ENCODE assay signal across 1 cellular context in the genomic region with DNA sequence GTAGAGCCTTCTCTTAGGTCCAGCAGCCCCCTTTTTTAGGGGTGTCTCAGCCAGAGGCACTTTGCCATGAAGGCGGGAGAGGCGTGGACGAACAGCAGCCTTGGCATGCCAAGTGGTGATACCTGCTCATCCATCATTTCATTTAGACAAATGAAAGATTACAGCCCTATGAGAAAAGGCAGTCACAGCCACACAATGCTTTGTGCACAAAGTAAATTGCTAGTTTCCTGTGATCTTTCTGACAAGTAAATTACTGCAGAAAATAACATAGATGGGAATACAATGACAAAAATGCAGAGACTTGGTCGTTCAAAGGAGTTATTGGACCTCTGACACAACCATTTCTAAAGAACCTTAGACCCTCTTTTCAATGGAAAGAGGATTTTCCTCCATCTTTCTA.
TF ChIP-seq lines count a peak whose summit lies in the region.

No MANE protein-coding gene starts in this region.

TF ChIP-seq in GM23338, 12 proteins besides CTCF, POLR2A, EP300 and RAD21 (continued from another document):
- TF ChIP-seq, protein P1, sequence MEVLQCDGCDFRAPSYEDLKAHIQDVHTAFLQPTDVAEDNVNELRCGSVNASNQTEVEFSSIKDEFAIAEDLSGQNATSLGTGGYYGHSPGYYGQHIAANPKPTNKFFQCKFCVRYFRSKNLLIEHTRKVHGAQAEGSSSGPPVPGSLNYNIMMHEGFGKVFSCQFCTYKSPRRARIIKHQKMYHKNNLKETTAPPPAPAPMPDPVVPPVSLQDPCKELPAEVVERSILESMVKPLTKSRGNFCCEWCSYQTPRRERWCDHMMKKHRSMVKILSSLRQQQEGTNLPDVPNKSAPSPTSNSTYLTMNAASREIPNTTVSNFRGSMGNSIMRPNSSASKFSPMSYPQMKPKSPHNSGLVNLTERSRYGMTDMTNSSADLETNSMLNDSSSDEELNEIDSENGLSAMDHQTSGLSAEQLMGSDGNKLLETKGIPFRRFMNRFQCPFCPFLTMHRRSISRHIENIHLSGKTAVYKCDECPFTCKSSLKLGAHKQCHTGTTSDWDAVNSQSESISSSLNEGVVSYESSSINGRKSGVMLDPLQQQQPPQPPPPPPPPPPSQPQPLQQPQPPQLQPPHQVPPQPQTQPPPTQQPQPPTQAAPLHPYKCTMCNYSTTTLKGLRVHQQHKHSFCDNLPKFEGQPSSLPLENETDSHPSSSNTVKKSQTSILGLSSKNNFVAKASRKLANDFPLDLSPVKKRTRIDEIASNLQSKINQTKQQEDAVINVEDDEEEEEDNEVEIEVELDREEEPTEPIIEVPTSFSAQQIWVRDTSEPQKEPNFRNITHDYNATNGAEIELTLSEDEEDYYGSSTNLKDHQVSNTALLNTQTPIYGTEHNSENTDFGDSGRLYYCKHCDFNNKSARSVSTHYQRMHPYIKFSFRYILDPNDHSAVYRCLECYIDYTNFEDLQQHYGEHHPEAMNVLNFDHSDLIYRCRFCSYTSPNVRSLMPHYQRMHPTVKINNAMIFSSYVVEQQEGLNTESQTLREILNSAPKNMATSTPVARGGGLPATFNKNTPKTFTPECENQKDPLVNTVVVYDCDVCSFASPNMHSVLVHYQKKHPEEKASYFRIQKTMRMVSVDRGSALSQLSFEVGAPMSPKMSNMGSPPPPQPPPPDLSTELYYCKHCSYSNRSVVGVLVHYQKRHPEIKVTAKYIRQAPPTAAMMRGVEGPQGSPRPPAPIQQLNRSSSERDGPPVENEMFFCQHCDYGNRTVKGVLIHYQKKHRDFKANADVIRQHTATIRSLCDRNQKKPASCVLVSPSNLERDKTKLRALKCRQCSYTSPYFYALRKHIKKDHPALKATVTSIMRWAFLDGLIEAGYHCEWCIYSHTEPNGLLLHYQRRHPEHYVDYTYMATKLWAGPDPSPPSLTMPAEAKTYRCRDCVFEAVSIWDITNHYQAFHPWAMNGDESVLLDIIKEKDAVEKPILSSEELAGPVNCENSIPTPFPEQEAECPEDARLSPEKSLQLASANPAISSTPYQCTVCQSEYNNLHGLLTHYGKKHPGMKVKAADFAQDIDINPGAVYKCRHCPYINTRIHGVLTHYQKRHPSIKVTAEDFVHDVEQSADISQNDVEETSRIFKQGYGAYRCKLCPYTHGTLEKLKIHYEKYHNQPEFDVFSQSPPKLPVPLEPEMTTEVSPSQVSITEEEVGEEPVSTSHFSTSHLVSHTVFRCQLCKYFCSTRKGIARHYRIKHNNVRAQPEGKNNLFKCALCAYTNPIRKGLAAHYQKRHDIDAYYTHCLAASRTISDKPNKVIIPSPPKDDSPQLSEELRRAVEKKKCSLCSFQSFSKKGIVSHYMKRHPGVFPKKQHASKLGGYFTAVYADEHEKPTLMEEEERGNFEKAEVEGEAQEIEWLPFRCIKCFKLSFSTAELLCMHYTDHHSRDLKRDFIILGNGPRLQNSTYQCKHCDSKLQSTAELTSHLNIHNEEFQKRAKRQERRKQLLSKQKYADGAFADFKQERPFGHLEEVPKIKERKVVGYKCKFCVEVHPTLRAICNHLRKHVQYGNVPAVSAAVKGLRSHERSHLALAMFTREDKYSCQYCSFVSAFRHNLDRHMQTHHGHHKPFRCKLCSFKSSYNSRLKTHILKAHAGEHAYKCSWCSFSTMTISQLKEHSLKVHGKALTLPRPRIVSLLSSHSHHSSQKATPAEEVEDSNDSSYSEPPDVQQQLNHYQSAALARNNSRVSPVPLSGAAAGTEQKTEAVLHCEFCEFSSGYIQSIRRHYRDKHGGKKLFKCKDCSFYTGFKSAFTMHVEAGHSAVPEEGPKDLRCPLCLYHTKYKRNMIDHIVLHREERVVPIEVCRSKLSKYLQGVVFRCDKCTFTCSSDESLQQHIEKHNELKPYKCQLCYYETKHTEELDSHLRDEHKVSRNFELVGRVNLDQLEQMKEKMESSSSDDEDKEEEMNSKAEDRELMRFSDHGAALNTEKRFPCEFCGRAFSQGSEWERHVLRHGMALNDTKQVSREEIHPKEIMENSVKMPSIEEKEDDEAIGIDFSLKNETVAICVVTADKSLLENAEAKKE (CRISPR knock-in tag; IDR thresholded peaks at IDR 0.05) = no peak
- TF ChIP-seq NANOG (IDR thresholded peaks at IDR 0.05; ENCODE audit: borderline replicate concordance) = no peak
- no peak for TF ChIP-seq JUNB (IDR thresholded peaks at IDR 0.05; ENCODE audit: unreplicated experiment)
- no peak for TF ChIP-seq ZNF331 (CRISPR knock-in tag; IDR thresholded peaks at IDR 0.05; ENCODE audit: low read depth)
- no peak for TF ChIP-seq CREB1 (CRISPR knock-in tag; IDR thresholded peaks at IDR 0.05; ENCODE audit: low read depth)
